In genomic region chr2:170260188-170260587, GRCh38 we compare ENCODE assay signal across 1 cellular context.
TF ChIP-seq lines count a peak whose summit lies in the region.

No MANE protein-coding gene starts in this region.

TF ChIP-seq in K562, 482 proteins besides CTCF, POLR2A, EP300 and RAD21 (continued from another document):
- TF ChIP-seq MAFF (IDR thresholded peaks at IDR 0.05; ENCODE audit: low read length), result no peak
- no peak for TF ChIP-seq ESRRA (IDR thresholded peaks at IDR 0.05; ENCODE audit: borderline replicate concordance, low read depth)
- TF ChIP-seq RBM25 (IDR thresholded peaks at IDR 0.05; ENCODE audit: low read depth, low read length, severe bottlenecking), result peak; percentile 83
- no peak for TF ChIP-seq ZNF609 (CRISPR knock-in tag; IDR thresholded peaks at IDR 0.05; ENCODE audit: borderline replicate concordance)
- TF ChIP-seq CBX3 (IDR thresholded peaks at IDR 0.05; ENCODE audit: borderline replicate concordance in 1 of 2, low read length in 2 of 2), result peak in 1 of 2 experiments; percentile 51; a peak in 1 of 3 replicates
TF ChIP-seq in K562: peak in this region for 11.
